19 cellular contexts compared by ENCODE assay signal in genomic region chr7:102866480-102866879, GRCh38. TPM values are rescaled to one million over a fixed set of nuclear protein-coding genes. Genes with fewer than 3 reads are reported as not detected.
A peak's percentile ranks its signal among the peaks of the same experiment; 100 is the strongest.
DNase-seq lines count a peak whose midpoint lies in the region; ATAC-seq and TF ChIP-seq lines count a peak whose summit lies in the region.
"Had no signal": no experiment of that assay in that cellular context is flagged by ENCODE, and none has a peak within 500 bp of the region (broad histone marks: within the 10 kb centered on the region; RNA-seq: fewer than 3 reads in every experiment).

No MANE protein-coding gene starts in this region.

- H3K4me2 ChIP-seq in BLaER1 (peak overlapping the region; percentile 82), DOHH2 (ENCODE audit: low read length) (peak overlapping the region; percentile 54)

- H3K27ac Mint-ChIP-seq in mesothelial cell of epicardium = peak overlapping the region; percentile 22
- H3K27ac Mint-ChIP-seq in stimulated activated naive B cell treated with anti-CD40 and anti-IgM and Interleukin-4, amounts not matched to agents 10 μg/mL and 1 μg/mL and 100 μg/mL, for 72 hours = no peak overlapping the region
- H3K27ac Mint-ChIP-seq: CD8-positive, alpha-beta T cell; IgD-negative memory B cell had no signal

- H3K4me3 ChIP-seq in BLaER1 (peak overlapping the region; percentile 8; the same call in 1 of the 2 replicates), DOHH2 (ENCODE audit: low read length) (peak overlapping the region; percentile 46), SJCRH30 (no peak overlapping the region)

- no peaks in the 10 kb centered on the region for H3K27me3 ChIP-seq in BLaER1
- H3K27me3 ChIP-seq in DOHH2 (ENCODE audit: control insufficient read depth, low read length) = no peaks in the 10 kb centered on the region
- no peaks in the 10 kb centered on the region for H3K27me3 ChIP-seq in SJCRH30
- H3K27me3 ChIP-seq: BE2C had no signal

- H3K27ac ChIP-seq in BLaER1 (peak overlapping the region; percentile 85), DOHH2 (ENCODE audit: low read depth, low read length) (peak overlapping the region; percentile 1), SJCRH30 (peak overlapping the region; percentile 32)

- peak overlapping the region; percentile 68 for H3K9ac ChIP-seq in BLaER1

- H3K9me3 ChIP-seq in BLaER1 (no peaks in the 10 kb centered on the region), DOHH2 (ENCODE audit: control insufficient read depth, insufficient read depth, low read length) (no peaks in the 10 kb centered on the region), SJCRH30 (replicated peaks) (no peaks in the 10 kb centered on the region; the same call in 1 of the 2 replicates)
- H3K9me3 ChIP-seq: BE2C had no signal

- peaks cover under 1% of the 10 kb centered on the region for H3K9me3 Mint-ChIP-seq in mesothelial cell of epicardium
- H3K9me3 Mint-ChIP-seq in stimulated activated naive B cell treated with anti-CD40 and anti-IgM and Interleukin-4, amounts not matched to agents 10 μg/mL and 1 μg/mL and 100 μg/mL, for 72 hours = no peaks in the 10 kb centered on the region
- H3K9me3 Mint-ChIP-seq: CD8-positive, alpha-beta T cell had no signal

- no peaks in the 10 kb centered on the region for H3K9me2 ChIP-seq in DOHH2 (replicated peaks; ENCODE audit: control insufficient read depth, low read length)

- H4K20me1 ChIP-seq in BLaER1 (no peaks in the 10 kb centered on the region), DOHH2 (ENCODE audit: control insufficient read depth, insufficient read depth, low read depth, low read length) (no peaks in the 10 kb centered on the region)

- H3K36me3 ChIP-seq in BLaER1 (no peaks in the 10 kb centered on the region), DOHH2 (ENCODE audit: control insufficient read depth, low read length) (no peaks in the 10 kb centered on the region), SJCRH30 (no peaks in the 10 kb centered on the region)
- H3K36me3 ChIP-seq: BE2C had no signal

- ATAC-seq in GM21737 (IDR thresholded peaks at IDR 0.05; ENCODE audit: unreplicated experiment) (no peak), omental fat pad (ENCODE audit: low FRiP score) (no peak)
- no peak for ATAC-seq in stimulated activated naive B cell treated with anti-CD40 and anti-IgM and Interleukin-4, amounts not matched to agents 10 μg/mL and 1 μg/mL and 100 μg/mL, for 72 hours (replicated peaks)
- ATAC-seq: CD8-positive, alpha-beta T cell had no signal

- no peak overlapping the region for H3K4me3 Mint-ChIP-seq in mesothelial cell of epicardium
- no peak overlapping the region for H3K4me3 Mint-ChIP-seq in stimulated activated naive B cell treated with anti-CD40 and anti-IgM and Interleukin-4, amounts not matched to agents 10 μg/mL and 1 μg/mL and 100 μg/mL, for 72 hours
- H3K4me3 Mint-ChIP-seq: CD8-positive, alpha-beta T cell; IgD-negative memory B cell had no signal

- H3K27me3 Mint-ChIP-seq in mesothelial cell of epicardium (ENCODE audit: low read depth) = no peaks in the 10 kb centered on the region
- H3K27me3 Mint-ChIP-seq in stimulated activated naive B cell treated with anti-CD40 and anti-IgM and Interleukin-4, amounts not matched to agents 10 μg/mL and 1 μg/mL and 100 μg/mL, for 72 hours = no peaks in the 10 kb centered on the region
- H3K27me3 Mint-ChIP-seq: IgD-negative memory B cell had no signal

- TF ChIP-seq CTCF in DOHH2 (IDR thresholded peaks at IDR 0.05; ENCODE audit: low read depth, low read length, poor library complexity, severe bottlenecking) = no peak
- TF ChIP-seq CTCF in mesothelial cell of epicardium (IDR thresholded peaks at IDR 0.05; ENCODE audit: unreplicated experiment) = no peak
- no peak for TF ChIP-seq CTCF in omental fat pad (IDR thresholded peaks at IDR 0.05)

- H3F3A ChIP-seq in DOHH2 (ENCODE audit: control insufficient read depth, insufficient read depth) = peaks cover 3% of the 10 kb centered on the region; the same call in 1 of the 2 replicates

- peaks cover 2% of the 10 kb centered on the region for H3K4me1 Mint-ChIP-seq in mesothelial cell of epicardium
- peaks cover 3 to 6% of the 10 kb centered on the region in 2 donors for H3K4me1 Mint-ChIP-seq in stimulated activated naive B cell treated with anti-CD40 and anti-IgM and Interleukin-4, amounts not matched to agents 10 μg/mL and 1 μg/mL and 100 μg/mL, for 72 hours

- DNase-seq in SJCRH30 = peak in 1 of 2 experiments; percentile 61
- DNase-seq in mesothelial cell of epicardium (ENCODE audit: low spot score in 2 of 2, unreplicated experiment in 2 of 2) = no peak
- no peak for DNase-seq in omental fat pad (ENCODE audit: low spot score)
- DNase-seq in activated gamma-delta T cell treated with Interleukin-2 at 50 U/mL for 16 hours = no peak
- no peak for DNase-seq in stimulated activated naive B cell treated with anti-CD40 and anti-IgM and Interleukin-4, amounts not matched to agents 10 μg/mL and 1 μg/mL and 100 μg/mL, for 72 hours
- DNase-seq: ACHN; BE2C; Calu3; CD8-positive, alpha-beta T cell; DMS 273 treated with DMSO at 0.1 percent for 48 hours; DMS53; DND-41; GOT3; H7; KBM-7 had no signal

- peaks cover 2% of the 10 kb centered on the region for H3K36me3 Mint-ChIP-seq in mesothelial cell of epicardium
- peaks cover 0 to 2% of the 10 kb centered on the region in 2 donors for H3K36me3 Mint-ChIP-seq in stimulated activated naive B cell treated with anti-CD40 and anti-IgM and Interleukin-4, amounts not matched to agents 10 μg/mL and 1 μg/mL and 100 μg/mL, for 72 hours
- H3K36me3 Mint-ChIP-seq: CD8-positive, alpha-beta T cell had no signal

- H3K4me1 ChIP-seq in BLaER1 (peaks cover 34% of the 10 kb centered on the region), DOHH2 (ENCODE audit: control insufficient read depth, low read length) (peaks cover 16% of the 10 kb centered on the region), SJCRH30 (peaks cover 15% of the 10 kb centered on the region)
- H3K4me1 ChIP-seq: BE2C had no signal

- no peaks in the 10 kb centered on the region for H3K79me2 ChIP-seq in DOHH2 (ENCODE audit: control insufficient read depth, low read length)

RNA-seq across cellular contexts. Expression of gene LRRC17, which starts 46.3 kb away (rescaled TPM):
- 67.1 and 71.2 TPM in 2 replicates for total RNA-seq in SJCRH30 (2014; rRNA removed; shearing (Covaris generic))
- total RNA-seq in mesothelial cell of epicardium (42.0 to 45.5 TPM (median 43.1 TPM) in 3 replicates), omental fat pad (1 to 10 TPM in 2 of 4 donors, under 1 TPM in 1, not detected in 1; 0.69 to 3.2 (median 2.6) TPM)
- total RNA-seq: CD8-positive, alpha-beta T cell had no signal

Comparison
In these comparisons a context has a peak if more than half of its experiments do, and no peak if none do; other contexts are left out.
1. H3K27ac ChIP-seq: peak in every context shown above with its lines; median percentile 85 in BLaER1; 32 in SJCRH30; 1 in DOHH2.
2. RNA of gene LRRC17, which starts 46.3 kb away (total RNA-seq): 67.1 to 71.2 TPM in SJCRH30 and 42.0 to 45.5 TPM in mesothelial cell of epicardium; 0.69 to 3.2 TPM in omental fat pad; every median in the first group is over 10 times any median in the second.